In genomic region chr2:51212374-51212773, GRCh38 we compare ENCODE assay signal across 17 cellular contexts.
"Had no signal": no experiment of that assay in that cellular context is flagged by ENCODE, and none has a peak within 500 bp of the region (broad histone marks: within the 10 kb centered on the region; RNA-seq: fewer than 3 reads in every experiment).

No MANE protein-coding gene starts in this region.

- DNase-seq: activated CD4-positive, alpha-beta memory T cell treated with anti-CD3 and anti-CD28 coated beads, Interleukin-2, amount 10 ng/mL, durations not matched to agents 7 days and 5 days; activated CD4-positive, alpha-beta T cell treated with anti-CD3 and anti-CD28 coated beads for 1 hour; activated gamma-delta T cell treated with Interleukin-2 at 50 U/mL for 16 hours; activated naive CD8-positive, alpha-beta T cell treated with anti-CD3 and anti-CD28 coated beads, Interleukin-2, amount 10 ng/mL, durations not matched to agents 7 days and 5 days; activated T-cell treated with anti-CD3 and anti-CD28 coated beads, Interleukin-2, amount 50 U/mL, for 48 hours; aorta; dermis blood vessel endothelial cell; kidney glomerular epithelial cell; mesendoderm; nephron progenitor cell; psoas muscle; spleen; stimulated activated CD4-positive, alpha-beta T cell treated with anti-CD3 and anti-CD28 coated beads, Interleukin-1b, Interleukin-23, amount 100 ng/mL, for 48 hours; stimulated activated naive CD4-positive, alpha-beta T cell; substantia nigra; trophoblast cell had no signal

- ATAC-seq: psoas muscle, sciatic nerve had no signal
